Comparison of ENCODE assay signal across 9 cellular contexts in genomic region chr3:149507491-149508324, GRCh38. TPM values are rescaled to one million over a fixed set of nuclear protein-coding genes. Genes with fewer than 3 reads are reported as not detected.
DNase-seq lines count a peak whose midpoint lies in the region; ATAC-seq and TF ChIP-seq lines count a peak whose summit lies in the region.
"Had no signal": no experiment of that assay in that cellular context is flagged by ENCODE, and none has a peak within 500 bp of the region (broad histone marks: within the 10 kb centered on the region; RNA-seq: fewer than 3 reads in every experiment).

No MANE protein-coding gene starts in this region.

- H3K27me3 ChIP-seq in upper lobe of right lung = no peaks in the 10 kb centered on the region
- H3K27me3 ChIP-seq in tibial nerve = no peaks in the 10 kb centered on the region

- intact Hi-C loops in upper lobe of right lung (cut with DNase I) = no loop called here

- H3K9me3 Mint-ChIP-seq in activated naive CD4-positive, alpha-beta T cell treated with anti-CD3 and anti-CD28 coated beads, Interleukin-2, amount 50 U/mL, for 72 hours = no peaks in the 10 kb centered on the region
- no peaks in the 10 kb centered on the region for H3K9me3 Mint-ChIP-seq in mesothelial cell of epicardium
- H3K9me3 Mint-ChIP-seq: CD4-positive, CD25-positive, alpha-beta regulatory T cell had no signal

- TF ChIP-seq EP300 in tibial nerve (IDR thresholded peaks at IDR 0.05) = no peak

- no peaks in the 10 kb centered on the region for H3K27me3 Mint-ChIP-seq in mesothelial cell of epicardium (ENCODE audit: low read depth)

- TF ChIP-seq CTCF in upper lobe of right lung (IDR thresholded peaks at IDR 0.05) (no peak), mesothelial cell of epicardium (IDR thresholded peaks at IDR 0.05; ENCODE audit: unreplicated experiment) (no peak), tibial nerve (IDR thresholded peaks at IDR 0.05) (no peak)

- H3K27ac ChIP-seq in upper lobe of right lung (peak overlapping the region; percentile 73), tibial nerve (peak overlapping the region in 2 of 4 donors; percentile 46 to 53)

- peaks cover 17% of the 10 kb centered on the region for H3K4me1 Mint-ChIP-seq in mesothelial cell of epicardium

- H3K4me1 ChIP-seq in upper lobe of right lung (peaks cover 21% of the 10 kb centered on the region), tibial nerve (peaks cover 0 to 29% (median 6%) of the 10 kb centered on the region in 4 donors)

- no peak overlapping the region for H3K4me3 Mint-ChIP-seq in mesothelial cell of epicardium
- H3K4me3 Mint-ChIP-seq: CD4-positive, CD25-positive, alpha-beta regulatory T cell had no signal

- no peak for TF ChIP-seq POLR2A in tibial nerve (IDR thresholded peaks at IDR 0.05)

- H3K9me3 ChIP-seq in upper lobe of right lung (no peaks in the 10 kb centered on the region), tibial nerve (no peaks in the 10 kb centered on the region)

- H3K4me3 ChIP-seq in upper lobe of right lung (peak overlapping the region; percentile 18), tibial nerve (peak overlapping the region in 1 of 4 donors; percentile 14)

- H3K36me3 ChIP-seq in upper lobe of right lung (no peaks in the 10 kb centered on the region), tibial nerve (no peaks in the 10 kb centered on the region)

- H3K36me3 Mint-ChIP-seq in activated naive CD4-positive, alpha-beta T cell treated with anti-CD3 and anti-CD28 coated beads, Interleukin-2, amount 50 U/mL, for 72 hours = no peaks in the 10 kb centered on the region
- H3K36me3 Mint-ChIP-seq in mesothelial cell of epicardium = no peaks in the 10 kb centered on the region
- H3K36me3 Mint-ChIP-seq: CD4-positive, CD25-positive, alpha-beta regulatory T cell had no signal

- 32 to 33% methylated on average over 14 of the region's 14 CpGs for WGBS in tibial nerve, 2 donors

- peak; percentile 79 to 84 for ATAC-seq in activated naive CD4-positive, alpha-beta T cell treated with anti-CD3 and anti-CD28 coated beads, Interleukin-2, amount 50 U/mL, for 72 hours
- ATAC-seq in upper lobe of right lung = peak; percentile 77
- no peak for ATAC-seq in GM19452 (IDR thresholded peaks at IDR 0.05; ENCODE audit: unreplicated experiment)

- no peak for DNase-seq in activated naive CD4-positive, alpha-beta T cell treated with anti-CD3 and anti-CD28 coated beads, Interleukin-2, amount 50 U/mL, for 72 hours (ENCODE audit: low spot score in 2 of 2)
- DNase-seq in activated naive CD4-positive, alpha-beta T cell treated with anti-CD3 and anti-CD28 coated beads, Interleukin-2, amount 50 U/mL, for 16 hours = no peak
- peak; percentile 35 for DNase-seq in UCSD-AML1 (lab: John Stamatoyannopoulos, UW; ENCODE audit: unreplicated experiment)
- peak; percentile 53 for DNase-seq in islet precursor cell
- no peak for DNase-seq in upper lobe of right lung
- no peak for DNase-seq in mesothelial cell of epicardium (ENCODE audit: low spot score in 2 of 2, unreplicated experiment in 2 of 2)
- DNase-seq in tibial nerve (ENCODE audit: low spot score in 2 of 2) = no peak
- DNase-seq: CD4-positive, CD25-positive, alpha-beta regulatory T cell had no signal

- no peak overlapping the region for H3K27ac Mint-ChIP-seq in activated naive CD4-positive, alpha-beta T cell treated with anti-CD3 and anti-CD28 coated beads, Interleukin-2, amount 50 U/mL, for 72 hours
- H3K27ac Mint-ChIP-seq in mesothelial cell of epicardium = no peak overlapping the region
- H3K27ac Mint-ChIP-seq: CD4-positive, CD25-positive, alpha-beta regulatory T cell had no signal

RNA-seq across cellular contexts. Expression of gene TM4SF4, which starts 33.2 kb away (rescaled TPM):
- not detected for total RNA-seq in activated naive CD4-positive, alpha-beta T cell treated with anti-CD3 and anti-CD28 coated beads, Interleukin-2, amount 50 U/mL, for 72 hours
- total RNA-seq in upper lobe of right lung = 0.49 TPM
- 0.34 to 1.8 TPM (median 1.4 TPM) in 3 replicates for total RNA-seq in mesothelial cell of epicardium
- not detected for total RNA-seq in tibial nerve
- total RNA-seq: CD4-positive, CD25-positive, alpha-beta regulatory T cell had no signal

Comparison
In these comparisons a context has a peak if more than half of its experiments do, and no peak if none do; other contexts are left out.
1. DNase-seq: peak in UCSD-AML1 (single experiment) and islet precursor cell (single experiment); none in activated naive CD4-positive, alpha-beta T cell treated with anti-CD3 and anti-CD28 coated beads, Interleukin-2, amount 50 U/mL, for 72 hours (0 of 2), activated naive CD4-positive, alpha-beta T cell treated with anti-CD3 and anti-CD28 coated beads, Interleukin-2, amount 50 U/mL, for 16 hours (single experiment), upper lobe of right lung (single experiment), mesothelial cell of epicardium (0 of 2) and tibial nerve (0 of 2).